8 cellular contexts compared by ENCODE assay signal in the genomic region with DNA sequence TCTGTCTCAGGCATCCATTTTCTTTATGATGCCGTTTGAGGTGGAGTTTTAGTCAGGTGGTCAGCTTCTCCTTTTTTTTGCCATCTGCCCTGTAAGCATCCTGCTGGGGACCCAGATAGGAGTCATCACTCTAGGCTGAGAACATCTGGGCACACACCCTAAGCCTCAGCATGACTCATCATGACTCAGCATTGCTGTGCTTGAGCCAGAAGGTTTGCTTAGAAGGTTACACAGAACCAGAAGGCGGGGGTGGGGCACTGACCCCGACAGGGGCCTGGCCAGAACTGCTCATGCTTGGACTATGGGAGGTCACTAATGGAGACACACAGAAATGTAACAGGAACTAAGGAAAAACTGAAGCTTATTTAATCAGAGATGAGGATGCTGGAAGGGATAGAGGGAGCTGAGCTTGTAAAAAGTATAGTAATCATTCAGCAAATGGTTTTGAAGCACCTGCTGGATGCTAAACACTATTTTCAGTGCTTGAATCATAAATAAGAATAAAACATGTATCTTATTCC. TPM values are rescaled to one million over a fixed set of nuclear protein-coding genes. Genes with fewer than 3 reads are reported as not detected.
DNase-seq lines count a peak whose midpoint lies in the region; ATAC-seq and TF ChIP-seq lines count a peak whose summit lies in the region.

No MANE protein-coding gene starts in this region.

- H3K27me3 ChIP-seq in ACC112 (ENCODE audit: insufficient read depth, low read length) (no peaks in the 10 kb centered on the region), H9 (ENCODE audit: insufficient read depth, low read length) (no peaks in the 10 kb centered on the region), upper lobe of left lung (no peaks in the 10 kb centered on the region)

- H3K9me3 ChIP-seq in H9 (ENCODE audit: control insufficient read depth, low read depth, low read length) (no peaks in the 10 kb centered on the region), upper lobe of left lung (no peaks in the 10 kb centered on the region)

- no peak overlapping the region for H3K4ac ChIP-seq in H9 (ENCODE audit: low read depth, low read length)

- TF ChIP-seq POLR2A in upper lobe of left lung (IDR thresholded peaks at IDR 0.05): no peak

- WGBS in H9 (ENCODE audit: extremely low coverage, insufficient read length, low lambda C conversion rate): no CpG with 5 or more reads among the region's 3 CpGs
- WGBS in upper lobe of left lung, 2 donors: 57 to 70% methylated on average over 3 of the region's 3 CpGs

- no peak overlapping the region for H2BK5ac ChIP-seq in H9 (ENCODE audit: insufficient read length, low read length)

- H4K8ac ChIP-seq in H9 (replicated peaks; ENCODE audit: insufficient read length, low read depth, low read length): no peak overlapping the region

- H2AK5ac ChIP-seq in H9 (ENCODE audit: insufficient read length, low read length): no peak overlapping the region

- no peaks in the 10 kb centered on the region for H4K20me1 ChIP-seq in H9 (ENCODE audit: control insufficient read depth, insufficient read depth, insufficient read length)

- no peaks in the 10 kb centered on the region for H3K79me1 ChIP-seq in H9 (ENCODE audit: insufficient read depth, low read depth, low read length, poor library complexity, severe bottlenecking)

- no peak overlapping the region for H2BK12ac ChIP-seq in H9 (ENCODE audit: insufficient read length, low read depth, low read length)

- H2BK20ac ChIP-seq in H9 (ENCODE audit: low read depth, low read length, poor library complexity, severe bottlenecking): no peak overlapping the region

- peak; percentile 53 for DNase-seq in GM10248 (ENCODE audit: extremely low spot score)
- peak; percentile 69 for DNase-seq in H9
- DNase-seq in KG1 (lab: John Stamatoyannopoulos, UW): peak; percentile 46
- peak; percentile 2 to 13 for DNase-seq in activated CD4-positive, alpha-beta T cell treated with anti-CD3 and anti-CD28 coated beads, Interleukin-2, amount 50 U/mL, for 48 hours
- peak; percentile 64 for DNase-seq in iPS DF 19.7 (ENCODE audit: low read depth, low spot score)
- peak; percentile 39 to 43 for DNase-seq in upper lobe of left lung
- no peak for DNase-seq in NCI-H128 (lab: John Stamatoyannopoulos, UW; ENCODE audit: unreplicated experiment)

- no peaks in the 10 kb centered on the region for H3K23me2 ChIP-seq in H9 (ENCODE audit: insufficient read length, low read depth, low read length, poor library complexity, severe bottlenecking)

- no peak overlapping the region for H3K4me3 ChIP-seq in ACC112 (ENCODE audit: low read depth, low read length)
- H3K4me3 ChIP-seq in upper lobe of left lung: no peak overlapping the region

- no peaks in the 10 kb centered on the region for H3K9me3 Mint-ChIP-seq in H9

- H3K27ac Mint-ChIP-seq in H9: peak overlapping the region in 2 of 3 experiments; percentile 26 to 85; a peak in 3 of 7 replicates

- H3K27me3 Mint-ChIP-seq in H9 (ENCODE audit: low read depth): no peaks in the 10 kb centered on the region; the same call in 1 of the 2 replicates

- no peak overlapping the region for H3K14ac ChIP-seq in H9 (ENCODE audit: insufficient read depth, low read length)

- H3K4me3 Mint-ChIP-seq in H9: no peak overlapping the region

- H3K27ac ChIP-seq in ACC112 (ENCODE audit: low read depth, low read length) (peak overlapping the region; percentile 22), H9 (ENCODE audit: insufficient read length, low read depth, low read length) (no peak overlapping the region), upper lobe of left lung (no peak overlapping the region)

- no peak overlapping the region for H3K4me2 ChIP-seq in H9 (ENCODE audit: insufficient read depth, insufficient read length, low read length)

- H3K36me3 ChIP-seq in ACC112 (ENCODE audit: insufficient read depth, low read length) (no peaks in the 10 kb centered on the region), upper lobe of left lung (no peaks in the 10 kb centered on the region)

- no peak overlapping the region for H3K56ac ChIP-seq in H9 (ENCODE audit: insufficient read length, low read depth, low read length)

- CTCF ChIA-PET in GM10248 (lab: Yijun Ruan, JAX): interaction anchor here (1.1 to 1.7 kb wide), 2 partner anchors 10 to 16 kb away, joined by 4 to 7 read pairs; no protein-coding TSS in a partner anchor

- H3K36me3 Mint-ChIP-seq in H9 (ENCODE audit: insufficient read depth in 1 of 3, low read depth in 3 of 3): no peaks in the 10 kb centered on the region; a peak in 1 of 7 replicates

- peaks cover 4 to 7% of the 10 kb centered on the region in 2 experiments for H3K4me1 Mint-ChIP-seq in H9

- no peak overlapping the region for H4K5ac ChIP-seq in H9 (ENCODE audit: insufficient read length, low read depth, low read length)

- no peak for TF ChIP-seq CTCF in GM10248 (IDR thresholded peaks at IDR 0.05; ENCODE audit: control extremely low read depth, extremely low read depth, low read depth, missing control alignments)
- TF ChIP-seq CTCF in H9 (conservative IDR thresholded peaks at IDR 0.05): no peak
- no peak for TF ChIP-seq CTCF in upper lobe of left lung (IDR thresholded peaks at IDR 0.05)

- H3K18ac ChIP-seq in H9 (ENCODE audit: insufficient read length, low read depth, low read length): no peak overlapping the region

- no peak overlapping the region for H3K23ac ChIP-seq in H9 (ENCODE audit: insufficient read length, low read depth, low read length)

- H2BK15ac ChIP-seq in H9 (ENCODE audit: low read depth, low read length): no peak overlapping the region

- H2AFZ ChIP-seq in ACC112 (ENCODE audit: low read length, unreplicated experiment): peak overlapping the region; percentile 61
- H2AFZ ChIP-seq in H9 (ENCODE audit: low read length): no peak overlapping the region

- H3K4me1 ChIP-seq in ACC112 (ENCODE audit: control insufficient read depth, insufficient read depth, low read length, unreplicated experiment) (peaks cover 20% of the 10 kb centered on the region), H9 (ENCODE audit: insufficient read depth, low read length) (no peaks in the 10 kb centered on the region), upper lobe of left lung (no peaks in the 10 kb centered on the region)

- TF ChIP-seq EP300 in upper lobe of left lung (IDR thresholded peaks at IDR 0.05): no peak

- ATAC-seq in upper lobe of left lung (ENCODE audit: low FRiP score in 2 of 2): peak; percentile 57 to 90

- H3K9ac ChIP-seq in H9 (ENCODE audit: extremely low read depth, insufficient read length, low read length): no peak overlapping the region

- H3T11ph ChIP-seq in H9 (ENCODE audit: low read length): no peak overlapping the region

- H2BK120ac ChIP-seq in H9 (ENCODE audit: low read depth, low read length, poor library complexity, severe bottlenecking): no peak overlapping the region

- H4K91ac ChIP-seq in H9 (ENCODE audit: insufficient read length, low read depth, low read length): no peak overlapping the region

- H3K79me2 ChIP-seq in ACC112 (ENCODE audit: control insufficient read depth, insufficient read depth, low read length, unreplicated experiment) (no peaks in the 10 kb centered on the region), H9 (ENCODE audit: insufficient read depth, low read length) (no peaks in the 10 kb centered on the region)

- POLR2A ChIA-PET in GM10248 (lab: Yijun Ruan, JAX): no interaction called here

RNA-seq across cellular contexts. Expression of a gene that starts 10.9 kb away (rescaled TPM):
- not detected in 2 replicates for total RNA-seq in H9 (2021)
- total RNA-seq in upper lobe of left lung: 1 to 10 TPM in 2 of 6 donors, not detected in 4; 2.5 to 3.0 TPM

RNA-seq across cellular contexts. Expression of a gene that starts 21.1 kb away (rescaled TPM):
- total RNA-seq in H9 (2021) (not detected in 2 replicates), upper lobe of left lung (under 1 TPM in 1 of 6 donors, not detected in 5; 0.27 TPM)

RNA-seq across cellular contexts. Expression of a gene that starts 26.1 kb away (rescaled TPM):
- total RNA-seq in H9 (2021) (not detected in 2 replicates), upper lobe of left lung (10 to 100 TPM in 1 of 6 donors, 1 to 10 TPM in 1, not detected in 4; 10.0 to 15.8 TPM)

RNA-seq across cellular contexts. Expression of a gene that starts 31.0 kb away (rescaled TPM):
- total RNA-seq in H9 (2021) (not detected in 2 replicates), upper lobe of left lung (1 to 10 TPM in 2 of 6 donors, not detected in 4; 2.9 to 4.6 TPM)

RNA-seq across cellular contexts. Expression of a gene that starts 43.5 kb away (rescaled TPM):
- total RNA-seq in H9 (2021): not detected in 2 replicates
- total RNA-seq in upper lobe of left lung: 1 to 10 TPM in 1 of 6 donors, not detected in 5; 1.2 TPM
